In the genomic region with DNA sequence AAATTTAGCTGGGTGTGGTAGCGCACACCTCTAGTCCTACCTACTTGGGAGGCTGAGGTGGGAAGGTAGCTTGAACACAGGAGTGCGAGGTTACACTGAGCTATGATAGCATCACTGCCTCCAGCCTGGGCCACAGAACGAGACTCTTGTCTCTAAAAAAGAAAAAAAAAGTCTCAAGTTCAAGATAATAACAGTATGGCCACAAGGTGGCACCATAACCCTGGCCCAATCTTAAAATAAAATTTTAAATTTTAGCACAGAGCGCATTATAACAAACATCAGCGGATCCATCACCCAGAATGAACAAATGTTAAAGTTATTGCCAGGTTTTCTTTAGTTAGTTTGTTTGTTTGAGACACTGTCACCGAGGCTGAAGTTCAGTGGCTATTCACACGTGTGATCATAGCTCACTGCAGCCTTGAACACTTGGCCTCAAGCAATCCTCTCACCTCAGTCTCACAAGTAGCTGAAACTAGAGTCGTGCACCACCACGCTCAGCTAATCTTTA, we compare ENCODE assay signal across 8 cellular contexts. TPM values are rescaled to one million over a fixed set of nuclear protein-coding genes. Genes with fewer than 3 reads are reported as not detected.
DNase-seq lines count a peak whose midpoint lies in the region; ATAC-seq, FAIRE-seq and TF ChIP-seq lines count a peak whose summit lies in the region.

No MANE protein-coding gene starts in this region.

- CTCF ChIA-PET in HEK293T (lab: Yijun Ruan, JAX) = interaction anchor here (0.6 to 4.4 kb wide), 22 partner anchors 8 to 509 kb away, joined by 3 to 53 read pairs (median 3); no protein-coding TSS in a partner anchor
- CTCF ChIA-PET in SK-N-SH (lab: Yijun Ruan, JAX) = interaction anchor here (0.5 to 33.1 kb wide), 61 partner anchors 8 to 647 kb away, joined by 3 to 553 read pairs (median 4); partner anchors contain the start of genes EMC1, MRTO4, OTUD3 and RNF186

- 7% methylated on average over 9 of the region's 9 CpGs for WGBS in SK-N-SH (ENCODE audit: low lambda C conversion rate)
- WGBS in small intestine, 3 donors = 6 to 14% (median 8%) methylated on average over 9 of the region's 9 CpGs

- no peak overlapping the region for H3K4me2 ChIP-seq in SK-N-SH
- no peak overlapping the region for H3K4me2 ChIP-seq in osteoblast (ENCODE audit: insufficient read depth, low read length)

- H3K9ac ChIP-seq in SK-N-SH = no peak overlapping the region

- TF ChIP-seq CTCF in SK-N-SH (IDR thresholded peaks at IDR 0.05) (peak; percentile 83), osteoblast (IDR thresholded peaks at IDR 0.05; ENCODE audit: extremely low read depth, low read depth, low read length) (peak; percentile 74)

- no peaks in the 10 kb centered on the region for H3K9me3 ChIP-seq in SK-N-SH
- H3K9me3 ChIP-seq in osteoblast (ENCODE audit: low read depth, low read length) = no peaks in the 10 kb centered on the region
- no peaks in the 10 kb centered on the region for H3K9me3 ChIP-seq in small intestine (ENCODE audit: control insufficient read depth, low read depth)

- H2AFZ ChIP-seq in SK-N-SH (ENCODE audit: low read depth) (no peak overlapping the region), osteoblast (ENCODE audit: low read length) (no peak overlapping the region)

- POLR2A ChIA-PET in HEK293T (lab: Yijun Ruan, JAX) = interaction anchor here (1.6 kb wide), 1 partner anchor 43 kb away, joined by 6 read pairs; no protein-coding TSS in a partner anchor
- POLR2A ChIA-PET in SK-N-SH (lab: Yijun Ruan, JAX) = interaction anchor here (1.8 kb wide), 1 partner anchor 43 kb away, joined by 7 read pairs; no protein-coding TSS in a partner anchor

- H3K79me2 ChIP-seq in SK-N-SH (ENCODE audit: insufficient read depth) = no peaks in the 10 kb centered on the region
- H3K79me2 ChIP-seq in osteoblast (ENCODE audit: insufficient read depth, low read length) = no peaks in the 10 kb centered on the region

- TF ChIP-seq RAD21 in SK-N-SH (IDR thresholded peaks at IDR 0.05; ENCODE audit: low read length) = peak; percentile 75

- peak; percentile 4 for DNase-seq in COR-L47 (lab: John Stamatoyannopoulos, UW)
- DNase-seq in HEK293T (ENCODE audit: extremely low spot score) = no peak
- DNase-seq in SK-N-SH = no peak
- DNase-seq in dermis blood vessel endothelial cell = peak; percentile 67
- peak; percentile 89 for DNase-seq in osteoblast (ENCODE audit: insufficient read length, low spot score, missing footprints)
- no peak for DNase-seq in small intestine

- no peak for TF ChIP-seq EP300 in SK-N-SH (IDR thresholded peaks at IDR 0.05; ENCODE audit: borderline replicate concordance in 1 of 2, low read depth in 1 of 2, low read length in 1 of 2)

- H3K4me1 ChIP-seq in SK-N-SH (ENCODE audit: control insufficient read depth in 1 of 2, insufficient read depth in 2 of 2, low read depth in 1 of 2, low read length in 1 of 2) (peaks cover 0 to 6% of the 10 kb centered on the region in 2 experiments; a peak in 1 of 4 replicates), osteoblast (ENCODE audit: insufficient read depth, low read length) (peaks cover 10% of the 10 kb centered on the region), small intestine (ENCODE audit: control insufficient read depth in 2 of 2, insufficient read depth in 1 of 2, low read depth in 1 of 2, low read length in 1 of 2) (peaks cover 0 to 2% of the 10 kb centered on the region in 2 donors)

- H3F3A ChIP-seq in SK-N-SH (replicated peaks; ENCODE audit: insufficient read depth) = no peaks in the 10 kb centered on the region

- no peak overlapping the region for H3K27ac ChIP-seq in SK-N-SH (ENCODE audit: low read depth in 2 of 2, low read length in 1 of 2)
- H3K27ac ChIP-seq in osteoblast (ENCODE audit: low read depth, low read length) = no peak overlapping the region
- H3K27ac ChIP-seq in small intestine (ENCODE audit: low read depth in 1 of 2, low read length in 1 of 2) = no peak overlapping the region

- H3K36me3 ChIP-seq in SK-N-SH (replicated peaks in 1 of 2; ENCODE audit: control insufficient read depth in 1 of 2, insufficient read depth in 2 of 2, low read length in 1 of 2) (no peaks in the 10 kb centered on the region), osteoblast (ENCODE audit: insufficient read depth, low read length) (no peaks in the 10 kb centered on the region), small intestine (ENCODE audit: control insufficient read depth in 2 of 2, insufficient read depth in 2 of 2, low read length in 2 of 2) (peaks cover 0 to 2% of the 10 kb centered on the region in 2 donors)

- H3K27me3 ChIP-seq in SK-N-SH (ENCODE audit: insufficient read depth) = no peaks in the 10 kb centered on the region; the same call in 1 of the 2 replicates
- peaks cover 45% of the 10 kb centered on the region for H3K27me3 ChIP-seq in osteoblast (ENCODE audit: insufficient read depth, low read length)
- H3K27me3 ChIP-seq in small intestine (ENCODE audit: control insufficient read depth in 2 of 2, insufficient read depth in 2 of 2, low read length in 2 of 2) = peaks cover 14 to 20% of the 10 kb centered on the region in 2 donors

- no peak overlapping the region for H3K4me3 ChIP-seq in SK-N-SH (ENCODE audit: low read depth in 2 of 2, low read length in 1 of 2)
- no peak overlapping the region for H3K4me3 ChIP-seq in osteoblast (ENCODE audit: insufficient read depth, low read length)
- H3K4me3 ChIP-seq in small intestine (ENCODE audit: low read depth in 1 of 2, low read length in 2 of 2) = no peak overlapping the region

- no peak for FAIRE-seq in small intestine (lab: Jason Lieb, UNC)

- no peaks in the 10 kb centered on the region for H4K20me1 ChIP-seq in SK-N-SH (ENCODE audit: insufficient read depth)
- H4K20me1 ChIP-seq in osteoblast (ENCODE audit: insufficient read depth, low read length) = peaks cover 3% of the 10 kb centered on the region

- ATAC-seq in GM18870 (IDR thresholded peaks at IDR 0.05; ENCODE audit: unreplicated experiment) (no peak), HG03039 (IDR thresholded peaks at IDR 0.05; ENCODE audit: unreplicated experiment) (no peak)

- no peaks in the 10 kb centered on the region for H3K9me2 ChIP-seq in SK-N-SH

TF ChIP-seq in HEK293T, 16 proteins besides CTCF, POLR2A, EP300 and RAD21:
- TF ChIP-seq, protein P1, sequence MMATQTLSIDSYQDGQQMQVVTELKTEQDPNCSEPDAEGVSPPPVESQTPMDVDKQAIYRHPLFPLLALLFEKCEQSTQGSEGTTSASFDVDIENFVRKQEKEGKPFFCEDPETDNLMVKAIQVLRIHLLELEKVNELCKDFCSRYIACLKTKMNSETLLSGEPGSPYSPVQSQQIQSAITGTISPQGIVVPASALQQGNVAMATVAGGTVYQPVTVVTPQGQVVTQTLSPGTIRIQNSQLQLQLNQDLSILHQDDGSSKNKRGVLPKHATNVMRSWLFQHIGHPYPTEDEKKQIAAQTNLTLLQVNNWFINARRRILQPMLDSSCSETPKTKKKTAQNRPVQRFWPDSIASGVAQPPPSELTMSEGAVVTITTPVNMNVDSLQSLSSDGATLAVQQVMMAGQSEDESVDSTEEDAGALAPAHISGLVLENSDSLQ (IDR thresholded peaks at IDR 0.05) = no peak
- peak; percentile 91 for TF ChIP-seq ZNF384 (IDR thresholded peaks at IDR 0.05)
- no peak for TF ChIP-seq SP1 (IDR thresholded peaks at IDR 0.05)

TF ChIP-seq in SK-N-SH, 30 proteins besides CTCF, POLR2A, EP300 and RAD21:
- no peak for TF ChIP-seq POLR2AphosphoS5 (IDR thresholded peaks at IDR 0.05; ENCODE audit: low read depth, low read length)
- TF ChIP-seq IRF3 (IDR thresholded peaks at IDR 0.05; ENCODE audit: low read depth, low read length) = no peak
- peak; percentile 28; the same call in 1 of the 2 replicates for TF ChIP-seq SMC3 (IDR thresholded peaks at IDR 0.05; ENCODE audit: low read depth, low read length)
- TF ChIP-seq MAX (IDR thresholded peaks at IDR 0.05; ENCODE audit: low read depth) = no peak
TF ChIP-seq in SK-N-SH: peak in this region for 1.

RNA-seq across cellular contexts. Expression of gene HTR6, which starts 2.9 kb away (rescaled TPM):
- 0.05 and 0.10 TPM in 2 replicates for polyA plus RNA-seq in SK-N-SH (2012; rRNA removed)
- polyA plus RNA-seq in SK-N-SH (2012; cell fraction: cytosol; rRNA removed) = 0.08 and 0.10 TPM in 2 replicates
- 0.33 and 0.36 TPM in 2 replicates for polyA plus RNA-seq in SK-N-SH (2012; cell fraction: nucleus; rRNA removed)
- total RNA-seq in dermis blood vessel endothelial cell = not detected in 2 replicates
- total RNA-seq in osteoblast = under 0.01 TPM in 1 of 2 replicates, not detected in the other
- polyA plus RNA-seq in small intestine = under 1 TPM in 1 of 3 donors, not detected in 2; 0.03 TPM

RNA-seq across cellular contexts. Expression of gene NBL1, which starts 17.7 kb away (rescaled TPM):
- polyA plus RNA-seq in SK-N-SH (2012; rRNA removed) (34.9 and 36.1 TPM in 2 replicates), small intestine (100 to 1,000 TPM; 455 to 503 (median 494) TPM)
- 12.3 and 24.5 TPM in 2 replicates for polyA plus RNA-seq in SK-N-SH (2012; cell fraction: cytosol; rRNA removed)
- polyA plus RNA-seq in SK-N-SH (2012; cell fraction: nucleus; rRNA removed) = 18.3 and 24.7 TPM in 2 replicates
- total RNA-seq in dermis blood vessel endothelial cell (98.2 and 156 TPM in 2 replicates), osteoblast (88.7 and 114 TPM in 2 replicates)

Comparison
In these comparisons a context has a peak if more than half of its experiments do, and no peak if none do; other contexts are left out.
1. DNase-seq: peak in COR-L47 (single experiment), dermis blood vessel endothelial cell (single experiment) and osteoblast (single experiment); none in HEK293T (single experiment), SK-N-SH (single experiment) and small intestine (single experiment).